Comparison of ENCODE assay signal across 8 cellular contexts in genomic region chr22:31085493-31085824, GRCh38. TPM values are rescaled to one million over a fixed set of nuclear protein-coding genes. Genes with fewer than 3 reads are reported as not detected.
DNase-seq lines count a peak whose midpoint lies in the region; ATAC-seq, FAIRE-seq and TF ChIP-seq lines count a peak whose summit lies in the region.

No MANE protein-coding gene starts in this region.

- no peaks in the 10 kb centered on the region for H3K36me3 ChIP-seq in cardiac muscle cell

- H3K4me1 Mint-ChIP-seq in activated B cell treated with CpG ODN at 0.5 μM for 24 hours (peaks cover 54% of the 10 kb centered on the region), progenitor cell of endocrine pancreas (ENCODE audit: low read depth) (peaks cover 30% of the 10 kb centered on the region)

- peak overlapping the region; percentile 83 for H3K4me3 Mint-ChIP-seq in activated B cell treated with CpG ODN at 0.5 μM for 24 hours
- peak overlapping the region; percentile 76 for H3K4me3 Mint-ChIP-seq in progenitor cell of endocrine pancreas (ENCODE audit: low read depth)

- ATAC-seq in activated B cell treated with CpG ODN at 0.5 μM for 24 hours (ENCODE audit: low read depth) (peak; percentile 1), GM19455 (IDR thresholded peaks at IDR 0.05; ENCODE audit: unreplicated experiment) (no peak), HG03045 (IDR thresholded peaks at IDR 0.05; ENCODE audit: unreplicated experiment) (no peak)

- peak; percentile 48 for FAIRE-seq in GM19239 (lab: Jason Lieb, UNC)

- H3K36me3 Mint-ChIP-seq in activated B cell treated with CpG ODN at 0.5 μM for 24 hours (ENCODE audit: low read depth), result no peaks in the 10 kb centered on the region
- H3K36me3 Mint-ChIP-seq in progenitor cell of endocrine pancreas (ENCODE audit: insufficient read depth), result no peaks in the 10 kb centered on the region

- no peaks in the 10 kb centered on the region for H3K9me3 ChIP-seq in cardiac muscle cell (ENCODE audit: low read depth)

- no peaks in the 10 kb centered on the region for H3K9me3 Mint-ChIP-seq in activated B cell treated with CpG ODN at 0.5 μM for 24 hours
- no peaks in the 10 kb centered on the region for H3K9me3 Mint-ChIP-seq in progenitor cell of endocrine pancreas (ENCODE audit: low read depth)

- H3K4me3 ChIP-seq in cardiac muscle cell, result peak overlapping the region; percentile 37

- H3K27ac Mint-ChIP-seq in activated B cell treated with CpG ODN at 0.5 μM for 24 hours (peak overlapping the region; percentile 80), progenitor cell of endocrine pancreas (peak overlapping the region; percentile 89)

- DNase-seq in GM19239 (ENCODE audit: insufficient read length, low spot score), result peak; percentile 13
- DNase-seq in activated B cell treated with CpG ODN at 0.5 μM for 24 hours, result no peak
- peak in 1 of 2 donors; percentile 76 for DNase-seq in cardiac muscle cell (ENCODE audit: low read depth in 1 of 2, low spot score in 1 of 2)
- no peak for DNase-seq in progenitor cell of endocrine pancreas (ENCODE audit: low spot score, unreplicated experiment)
- no peak for DNase-seq in NCI-H2081 treated with DMSO at 0.1 percent for 48 hours (lab: John Stamatoyannopoulos, UW)
- DNase-seq in NCI-H2029 (lab: John Stamatoyannopoulos, UW), result no peak

- intact Hi-C loops in activated B cell treated with CpG ODN at 0.5 μM for 24 hours (cut with micrococcal nuclease), result loop anchor here (1.0 to 10.0 kb wide), 6 partner anchors 75 to 661 kb away; partner anchors contain the start of genes DUSP18, MTFP1, RNF185 and SFI1

- H3K27me3 ChIP-seq in cardiac muscle cell, result no peaks in the 10 kb centered on the region

- TF ChIP-seq CTCF in activated B cell treated with CpG ODN at 0.5 μM for 24 hours (IDR thresholded peaks at IDR 0.05) (no peak), cardiac muscle cell (IDR thresholded peaks at IDR 0.05; ENCODE audit: low read depth, low read length) (no peak), progenitor cell of endocrine pancreas (IDR thresholded peaks at IDR 0.05; ENCODE audit: unreplicated experiment) (peak; percentile 6)

- peak overlapping the region; percentile 94 for H3K27ac ChIP-seq in cardiac muscle cell

- H3K27me3 Mint-ChIP-seq in activated B cell treated with CpG ODN at 0.5 μM for 24 hours, result no peaks in the 10 kb centered on the region
- no peaks in the 10 kb centered on the region for H3K27me3 Mint-ChIP-seq in progenitor cell of endocrine pancreas

- POLR2A ChIA-PET in activated B cell treated with CpG ODN at 0.5 μM for 24 hours (lab: Charles Lee), result interaction anchor here (0.8 to 4.3 kb wide), 9 partner anchors 18 to 662 kb away, joined by 3 to 41 read pairs (median 6); partner anchors contain the start of genes MORC2, RNF185, SELENOM and SLC35E4

- CTCF ChIA-PET in activated B cell treated with CpG ODN at 0.5 μM for 24 hours (lab: Charles Lee), result interaction anchor here (0.6 to 2.9 kb wide), 8 partner anchors 11 to 451 kb away, joined by 3 to 15 read pairs (median 8); partner anchors contain the start of genes SELENOM and TUG1

- no peaks in the 10 kb centered on the region for H3K4me1 ChIP-seq in cardiac muscle cell (ENCODE audit: low read depth)

RNA-seq across cellular contexts. Expression of gene SMTN, which starts 4.3 kb away (rescaled TPM):
- 2.8 and 3.1 TPM in 2 replicates for total RNA-seq in activated B cell treated with CpG ODN at 0.5 μM for 24 hours
- 29.0 and 72.0 TPM in 2 replicates for total RNA-seq in cardiac muscle cell
- 33.9 and 54.0 TPM in 2 replicates for polyA plus RNA-seq in cardiac muscle cell
- total RNA-seq in progenitor cell of endocrine pancreas, result 40.8 and 48.0 TPM in 2 replicates

RNA-seq across cellular contexts. Expression of gene SELENOM, which starts 21.9 kb away (rescaled TPM):
- 9.0 and 9.5 TPM in 2 replicates for total RNA-seq in activated B cell treated with CpG ODN at 0.5 μM for 24 hours
- total RNA-seq in cardiac muscle cell, result 88.8 and 111 TPM in 2 replicates
- polyA plus RNA-seq in cardiac muscle cell, result 84.0 and 97.4 TPM in 2 replicates
- total RNA-seq in progenitor cell of endocrine pancreas, result 3.1 and 3.7 TPM in 2 replicates

RNA-seq across cellular contexts. Expression of gene INPP5J, which starts 37.3 kb away (rescaled TPM):
- total RNA-seq in activated B cell treated with CpG ODN at 0.5 μM for 24 hours (0.12 and 0.16 TPM in 2 replicates), cardiac muscle cell (19.8 and 25.9 TPM in 2 replicates), progenitor cell of endocrine pancreas (14.8 and 17.9 TPM in 2 replicates)
- polyA plus RNA-seq in cardiac muscle cell, result 21.9 and 26.0 TPM in 2 replicates

RNA-seq across cellular contexts. Expression of gene PLA2G3, which starts 54.8 kb away (rescaled TPM):
- total RNA-seq in activated B cell treated with CpG ODN at 0.5 μM for 24 hours (not detected in 2 replicates), cardiac muscle cell (1.1 and 10.0 TPM in 2 replicates), progenitor cell of endocrine pancreas (2.6 and 4.6 TPM in 2 replicates)
- polyA plus RNA-seq in cardiac muscle cell, result 7.3 TPM in 1 of 2 replicates, not detected in the other

Comparison
In these comparisons a context has a peak if more than half of its experiments do, and no peak if none do; other contexts are left out.
1. RNA of gene INPP5J, which starts 37.3 kb away (total RNA-seq): 19.8 to 25.9 TPM in cardiac muscle cell and 14.8 to 17.9 TPM in progenitor cell of endocrine pancreas; 0.12 to 0.16 TPM in activated B cell treated with CpG ODN at 0.5 μM for 24 hours; every median in the first group is over 10 times any median in the second.